7 cellular contexts compared by ENCODE assay signal in the genomic region with DNA sequence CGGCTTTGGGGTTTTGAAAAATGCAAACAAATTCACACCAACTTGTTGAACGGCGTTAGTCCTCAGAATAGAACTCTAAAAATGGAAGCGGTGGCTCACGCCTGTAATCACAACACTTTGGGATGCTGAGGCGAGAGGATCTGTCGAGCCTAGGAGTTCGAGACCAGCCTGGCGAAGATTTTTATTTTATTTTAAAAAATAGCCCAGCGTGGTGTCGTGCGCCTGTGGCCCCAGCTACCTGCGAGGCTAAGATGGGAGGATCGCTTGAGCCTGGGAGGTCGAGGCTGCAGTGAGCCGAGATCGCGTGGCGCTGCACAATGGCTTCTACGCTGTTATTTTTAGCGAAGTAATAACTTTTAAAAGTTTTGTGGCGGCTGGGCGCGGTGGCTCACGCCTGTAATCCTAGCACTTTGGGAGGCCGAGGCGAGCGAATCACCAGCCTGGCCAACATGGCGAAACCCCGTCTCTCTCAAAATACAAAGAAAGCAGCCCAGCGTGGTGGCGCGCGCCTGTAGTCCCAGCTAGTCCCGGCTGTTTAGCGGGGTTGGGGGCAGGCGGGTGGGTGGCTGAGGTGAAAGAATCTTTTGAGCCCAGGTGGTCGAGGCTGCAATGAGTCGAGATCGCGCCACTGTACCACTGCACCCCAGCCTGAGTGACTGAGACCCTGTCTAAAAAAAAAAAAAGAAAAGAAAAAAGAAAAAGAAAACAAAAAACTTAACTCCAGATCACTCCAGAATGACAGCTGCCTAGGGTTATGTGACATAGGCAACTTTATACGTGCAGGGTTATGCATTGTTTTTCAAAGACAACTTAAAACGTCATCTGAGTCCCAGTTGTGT. TPM values are rescaled to one million over a fixed set of nuclear protein-coding genes. Genes with fewer than 3 reads are reported as not detected.
DNase-seq lines count a peak whose midpoint lies in the region; ATAC-seq, FAIRE-seq and TF ChIP-seq lines count a peak whose summit lies in the region.

No MANE protein-coding gene starts in this region.

- peak overlapping the region; percentile 87 for H3K4me3 ChIP-seq in effector memory CD4-positive, alpha-beta T cell (ENCODE audit: insufficient read depth, low read depth, low read length, poor library complexity, severe bottlenecking)
- peak overlapping the region; percentile 38 for H3K4me3 ChIP-seq in mucosa of descending colon
- H3K4me3 ChIP-seq in testis: peak overlapping the region; percentile 80 to 93

- peak; percentile 82 for FAIRE-seq in GM19239 (lab: Jason Lieb, UNC)

- TF ChIP-seq POLR2A in testis (IDR thresholded peaks at IDR 0.05): no peak

- ATAC-seq in HG03135 (IDR thresholded peaks at IDR 0.05; ENCODE audit: unreplicated experiment) (peak; percentile 10), mucosa of descending colon (peak; percentile 44)

- no peak for TF ChIP-seq CTCF in mucosa of descending colon (IDR thresholded peaks at IDR 0.05)
- TF ChIP-seq CTCF in testis (IDR thresholded peaks at IDR 0.05): no peak

- no peaks in the 10 kb centered on the region for H3K9me3 ChIP-seq in effector memory CD4-positive, alpha-beta T cell (ENCODE audit: control insufficient read depth, low read length)
- no peaks in the 10 kb centered on the region for H3K9me3 ChIP-seq in mucosa of descending colon
- no peaks in the 10 kb centered on the region for H3K9me3 ChIP-seq in testis

- H3K27ac ChIP-seq in effector memory CD4-positive, alpha-beta T cell (ENCODE audit: insufficient read depth, low read length, poor library complexity, severe bottlenecking): peak overlapping the region; percentile 81
- H3K27ac ChIP-seq in testis: peak overlapping the region; percentile 86 to 99

- 2 to 5% methylated on average over 42 to 43 of the region's 43 CpGs for WGBS in testis, 2 donors

- intact Hi-C loops in mucosa of descending colon (cut with DNase I, micrococcal nuclease) (no loop called here), testis (cut with DNase I; ENCODE audit: low total_unique reads) (no loop called here)

- H3K36me3 ChIP-seq in effector memory CD4-positive, alpha-beta T cell (ENCODE audit: control insufficient read depth, insufficient read depth, low read length): peaks cover 3% of the 10 kb centered on the region
- H3K36me3 ChIP-seq in mucosa of descending colon (ENCODE audit: low read depth): no peaks in the 10 kb centered on the region
- H3K36me3 ChIP-seq in testis (ENCODE audit: low read depth, missing control alignments): no peaks in the 10 kb centered on the region

- DNase-seq in GM19239 (ENCODE audit: insufficient read length, low spot score) (no peak), mucosa of descending colon (peak; percentile 57 to 66 (median 63)), testis (peak; percentile 52), NOMO-1 treated with dmso at 0.1 percent for 144 hours (lab: John Stamatoyannopoulos, UW; ENCODE audit: unreplicated experiment) (no peak)
- peak; percentile 45 for DNase-seq in activated CD4-positive, CD25-positive, alpha-beta regulatory T cell treated with anti-CD3 and anti-CD28 coated beads, Interleukin-2, amount 50 U/mL, for 72 hours
- peak in 1 of 3 donors; percentile 8 for DNase-seq in effector memory CD4-positive, alpha-beta T cell

- H3K4me1 ChIP-seq in effector memory CD4-positive, alpha-beta T cell (ENCODE audit: control insufficient read depth, insufficient read depth, low read length, poor library complexity, severe bottlenecking): peaks cover 32% of the 10 kb centered on the region
- H3K4me1 ChIP-seq in mucosa of descending colon (ENCODE audit: low read depth) (no peaks in the 10 kb centered on the region), testis (peaks cover 12% of the 10 kb centered on the region)

- no peaks in the 10 kb centered on the region for H3K27me3 ChIP-seq in effector memory CD4-positive, alpha-beta T cell (replicated peaks; ENCODE audit: control insufficient read depth, insufficient read depth, low read length, poor library complexity, severe bottlenecking)
- H3K27me3 ChIP-seq in testis: no peaks in the 10 kb centered on the region

RNA-seq across cellular contexts. Expression of a gene that starts 0.8 kb away (rescaled TPM):
- total RNA-seq in mucosa of descending colon (10 to 100 TPM; 33.5 to 52.4 (median 48.4) TPM), testis (100 to 1,000 TPM; 119 to 136 TPM)
- 52.3 TPM for polyA plus RNA-seq in testis (ENCODE audit: insufficient read depth, low read depth, low replicate concordance)

RNA-seq across cellular contexts. Expression of a gene that starts 25.4 kb away (rescaled TPM):
- total RNA-seq in mucosa of descending colon (1 to 10 TPM; 4.8 to 9.6 (median 8.8) TPM), testis (10 to 100 TPM; 21.9 to 35.7 TPM)
- polyA plus RNA-seq in testis (ENCODE audit: insufficient read depth, low read depth, low replicate concordance): 30.4 TPM

Comparison
In these comparisons a context has a peak if more than half of its experiments do, and no peak if none do; other contexts are left out.
1. DNase-seq: peak in activated CD4-positive, CD25-positive, alpha-beta regulatory T cell treated with anti-CD3 and anti-CD28 coated beads, Interleukin-2, amount 50 U/mL, for 72 hours (single experiment), mucosa of descending colon (3 of 3) and testis (single experiment); none in GM19239 (single experiment) and NOMO-1 treated with dmso at 0.1 percent for 144 hours (single experiment).
2. Peak in every context shown above with its lines, with median percentiles within 50 percentile points of each other: H3K4me3 ChIP-seq.